Comparison of ENCODE assay signal across 8 cellular contexts in the genomic region with DNA sequence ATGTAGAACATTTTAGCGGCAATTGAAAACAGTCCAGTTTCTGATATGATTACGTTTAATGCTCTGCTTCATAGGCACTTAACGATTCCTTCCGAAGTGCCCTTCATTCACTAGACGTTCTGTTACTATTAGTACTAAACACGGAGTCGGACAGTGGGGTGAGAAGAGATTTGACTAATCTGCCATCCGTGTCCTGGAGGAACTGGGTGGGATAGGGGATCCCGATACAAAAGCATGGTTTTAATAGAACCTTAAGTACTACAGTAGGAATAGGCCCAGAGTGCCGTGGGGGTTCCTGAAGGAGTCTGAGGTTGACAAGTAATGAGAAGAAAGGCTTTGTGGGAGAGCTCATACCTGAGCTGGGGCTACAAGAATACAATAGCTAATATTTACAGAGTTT. TPM values are rescaled to one million over a fixed set of nuclear protein-coding genes. Genes with fewer than 3 reads are reported as not detected.
DNase-seq lines count a peak whose midpoint lies in the region; ATAC-seq lines count a peak whose summit lies in the region.

No MANE protein-coding gene starts in this region.

- intact Hi-C loops in activated CD4-positive, alpha-beta memory T cell treated with anti-CD3 and anti-CD28 coated beads for 36 hours (cut with micrococcal nuclease) = no loop called here

- peaks cover 12% of the 10 kb centered on the region for H3K36me3 Mint-ChIP-seq in T-helper 2 cell treated with Interferon-gamma antibody and Interleukin-4, amounts not matched to agents 5 μg/mL and 100 μg/mL, for 36 hours (ENCODE audit: low read depth)
- peaks cover 6% of the 10 kb centered on the region for H3K36me3 Mint-ChIP-seq in activated CD4-positive, alpha-beta memory T cell treated with anti-CD3 and anti-CD28 coated beads for 36 hours

- H3K9ac ChIP-seq in iPS-20b (ENCODE audit: low read depth, low read length) (peak overlapping the region; percentile 87; the same call in 1 of the 2 replicates), subcutaneous abdominal adipose tissue (ENCODE audit: low read length in 5 of 5) (peak overlapping the region; percentile 69 to 86 (median 77))

- H3K27ac Mint-ChIP-seq in T-helper 2 cell treated with Interferon-gamma antibody and Interleukin-4, amounts not matched to agents 5 μg/mL and 100 μg/mL, for 36 hours = peak overlapping the region; percentile 93
- no peak overlapping the region for H3K27ac Mint-ChIP-seq in activated CD4-positive, alpha-beta memory T cell treated with anti-CD3 and anti-CD28 coated beads for 36 hours

- H3K9me3 ChIP-seq in iPS-20b (ENCODE audit: insufficient read depth, low read depth, low read length) = no peaks in the 10 kb centered on the region
- peaks cover 0 to 6% (median 3%) of the 10 kb centered on the region in 5 donors for H3K9me3 ChIP-seq in subcutaneous abdominal adipose tissue (ENCODE audit: control insufficient read depth in 5 of 5, low read length in 5 of 5)

- H3K27me3 Mint-ChIP-seq in T-helper 2 cell treated with Interferon-gamma antibody and Interleukin-4, amounts not matched to agents 5 μg/mL and 100 μg/mL, for 36 hours (ENCODE audit: low read depth) = no peaks in the 10 kb centered on the region
- no peaks in the 10 kb centered on the region for H3K27me3 Mint-ChIP-seq in activated CD4-positive, alpha-beta memory T cell treated with anti-CD3 and anti-CD28 coated beads for 36 hours

- CTCF ChIA-PET in activated CD4-positive, alpha-beta memory T cell treated with anti-CD3 and anti-CD28 coated beads for 36 hours (lab: Charles Lee) = interaction anchor here (1.2 kb wide), 3 partner anchors 71 to 352 kb away, joined by 3 to 6 read pairs (median 4); no protein-coding TSS in a partner anchor

- H3K36me3 ChIP-seq in iPS-20b (ENCODE audit: insufficient read depth, low read depth, low read length) (no peaks in the 10 kb centered on the region), subcutaneous abdominal adipose tissue (ENCODE audit: control insufficient read depth in 5 of 5, insufficient read depth in 5 of 5, low read length in 5 of 5) (peaks cover 0 to 9% (median 4%) of the 10 kb centered on the region in 5 donors)

- H3K4me1 ChIP-seq in iPS-20b (ENCODE audit: insufficient read depth, low read length) (0 out of 2 replicates have a peak, but pooled peaks cover 3% of the 10 kb centered on the region), subcutaneous abdominal adipose tissue (ENCODE audit: control insufficient read depth in 5 of 5, insufficient read depth in 5 of 5, low read length in 5 of 5) (peaks cover 5 to 22% (median 16%) of the 10 kb centered on the region in 5 donors)

- no peak for ATAC-seq in GM21619 (IDR thresholded peaks at IDR 0.05; ENCODE audit: unreplicated experiment)

- POLR2A ChIA-PET in activated CD4-positive, alpha-beta memory T cell treated with anti-CD3 and anti-CD28 coated beads for 36 hours (lab: Charles Lee) = interaction anchor here (1.5 kb wide), 1 partner anchor 125 kb away, joined by 7 read pairs; the partner anchor contains the start of gene SRSF7

- H3K27ac ChIP-seq in iPS-20b (ENCODE audit: low read length) = no peak overlapping the region
- H3K27ac ChIP-seq in subcutaneous abdominal adipose tissue (ENCODE audit: low read depth, low read length) = peak overlapping the region; percentile 51

- peak overlapping the region; percentile 99 for H3K4me3 Mint-ChIP-seq in T-helper 2 cell treated with Interferon-gamma antibody and Interleukin-4, amounts not matched to agents 5 μg/mL and 100 μg/mL, for 36 hours
- H3K4me3 Mint-ChIP-seq in activated CD4-positive, alpha-beta memory T cell treated with anti-CD3 and anti-CD28 coated beads for 36 hours = peak overlapping the region; percentile 97

- H3K9me3 Mint-ChIP-seq in T-helper 2 cell treated with Interferon-gamma antibody and Interleukin-4, amounts not matched to agents 5 μg/mL and 100 μg/mL, for 36 hours = peaks cover 13% of the 10 kb centered on the region
- peaks cover 2% of the 10 kb centered on the region for H3K9me3 Mint-ChIP-seq in activated CD4-positive, alpha-beta memory T cell treated with anti-CD3 and anti-CD28 coated beads for 36 hours

- H3K27me3 ChIP-seq in iPS-20b (ENCODE audit: insufficient read depth, low read length) = no peaks in the 10 kb centered on the region
- no peaks in the 10 kb centered on the region for H3K27me3 ChIP-seq in subcutaneous abdominal adipose tissue (ENCODE audit: control insufficient read depth in 5 of 5, insufficient read depth in 4 of 5, low read length in 5 of 5)

- peak overlapping the region; percentile 99 for H3K4me3 ChIP-seq in iPS-20b (ENCODE audit: low read length)
- peak overlapping the region; percentile 96 to 100 (median 99) for H3K4me3 ChIP-seq in subcutaneous abdominal adipose tissue (ENCODE audit: low read depth in 1 of 5, low read length in 5 of 5)

- DNase-seq in T-helper 2 cell treated with Interferon-gamma antibody and Interleukin-4, amounts not matched to agents 5 μg/mL and 100 μg/mL, for 36 hours (ENCODE audit: low spot score) = no peak
- DNase-seq in T-helper 2 cell = no peak
- DNase-seq in activated CD4-positive, alpha-beta memory T cell treated with anti-CD3 and anti-CD28 coated beads for 36 hours = no peak
- DNase-seq in nucleus accumbens (lab: John Stamatoyannopoulos, UW) = no peak
- no peak for DNase-seq in NK-92 treated with Interleukin-12 subunit alpha and Interleukin-12 subunit beta, amount 100 ng/mL, for 24 hours (lab: John Stamatoyannopoulos, UW)

- peaks cover 18% of the 10 kb centered on the region for H3K4me1 Mint-ChIP-seq in T-helper 2 cell treated with Interferon-gamma antibody and Interleukin-4, amounts not matched to agents 5 μg/mL and 100 μg/mL, for 36 hours (ENCODE audit: low read depth)
- peaks cover 22% of the 10 kb centered on the region for H3K4me1 Mint-ChIP-seq in activated CD4-positive, alpha-beta memory T cell treated with anti-CD3 and anti-CD28 coated beads for 36 hours (ENCODE audit: low read depth)

RNA-seq across cellular contexts. Expression of gene MORN2, which starts 0.6 kb away (rescaled TPM):
- total RNA-seq in activated CD4-positive, alpha-beta memory T cell treated with anti-CD3 and anti-CD28 coated beads for 36 hours = 1 to 10 TPM; 4.1 to 6.7 TPM

RNA-seq across cellular contexts. Expression of gene DHX57, which starts 0.7 kb away (rescaled TPM):
- 10 to 100 TPM; 14.4 to 14.6 TPM for total RNA-seq in activated CD4-positive, alpha-beta memory T cell treated with anti-CD3 and anti-CD28 coated beads for 36 hours

RNA-seq across cellular contexts. Expression of gene ARHGEF33, which starts 13.3 kb away (rescaled TPM):
- total RNA-seq in activated CD4-positive, alpha-beta memory T cell treated with anti-CD3 and anti-CD28 coated beads for 36 hours = under 1 TPM; 0.34 to 0.38 TPM
